Comparison of ENCODE assay signal across 20 cellular contexts in the genomic region with DNA sequence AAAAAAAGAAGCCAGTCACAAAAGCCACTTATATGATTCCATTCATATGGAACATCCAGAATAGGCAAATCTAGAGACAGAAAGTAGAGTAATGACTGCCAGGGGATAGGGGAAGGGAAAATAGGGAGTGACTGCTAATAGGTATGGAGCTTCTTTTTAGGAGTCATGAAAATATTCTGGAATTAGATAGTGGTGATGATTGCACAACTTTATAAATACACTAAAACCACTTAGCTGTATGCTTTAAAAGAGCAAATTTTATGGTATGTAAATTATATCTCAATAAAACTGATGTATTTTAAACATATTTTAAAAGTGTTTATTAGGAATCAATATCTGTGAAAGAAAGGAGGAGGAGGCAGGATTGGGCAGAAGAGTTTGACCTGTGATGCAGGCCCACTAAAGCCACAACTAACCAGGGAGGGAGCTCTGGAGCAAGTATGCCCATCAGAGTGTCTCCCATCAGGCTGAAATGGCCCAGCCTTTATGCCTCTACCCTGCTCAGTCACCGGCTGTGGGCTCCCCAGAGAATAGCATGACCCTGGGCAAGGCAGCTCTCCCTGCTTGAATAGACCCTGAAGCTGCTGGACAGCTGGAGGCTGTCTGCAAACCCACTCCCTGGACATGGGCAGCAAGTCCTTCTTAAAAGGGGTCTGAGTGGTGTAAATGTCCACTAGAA.
DNase-seq lines count a peak whose midpoint lies in the region; ATAC-seq, FAIRE-seq and TF ChIP-seq lines count a peak whose summit lies in the region.
"Had no signal": no experiment of that assay in that cellular context is flagged by ENCODE, and none has a peak within 500 bp of the region (broad histone marks: within the 10 kb centered on the region; RNA-seq: fewer than 3 reads in every experiment).

No MANE protein-coding gene starts in this region.

- no peak overlapping the region for H3K27ac ChIP-seq in BLaER1 treated with 17β-estradiol and CSF1 and Interleukin-3, amounts not matched to agents 10 nM and 100 nM
- H3K27ac ChIP-seq in brain microvascular endothelial cell (no peak overlapping the region), mesendoderm (ENCODE audit: low read depth, low read length) (no peak overlapping the region), pancreas (no peak overlapping the region)
- H3K27ac ChIP-seq: heart right ventricle, right atrium auricular region, tibial nerve had no signal

- no peaks in the 10 kb centered on the region for H4K20me1 ChIP-seq in BLaER1 treated with 17β-estradiol and CSF1 and Interleukin-3, amounts not matched to agents 10 nM and 100 nM

- peak overlapping the region; percentile 84 for H3K4ac ChIP-seq in mesendoderm (ENCODE audit: low read depth, low read length)

- H4K8ac ChIP-seq in mesendoderm (ENCODE audit: low read depth, low read length) = no peak overlapping the region

- H3K18ac ChIP-seq in mesendoderm (ENCODE audit: low read length) = no peak overlapping the region

- no peaks in the 10 kb centered on the region for H3K36me3 ChIP-seq in BLaER1 treated with 17β-estradiol and CSF1 and Interleukin-3, amounts not matched to agents 10 nM and 100 nM
- no peaks in the 10 kb centered on the region for H3K36me3 ChIP-seq in brain microvascular endothelial cell (replicated peaks)
- H3K36me3 ChIP-seq in mesendoderm (ENCODE audit: control insufficient read depth, insufficient read depth, low read length) = no peaks in the 10 kb centered on the region
- H3K36me3 ChIP-seq in pancreas = no peaks in the 10 kb centered on the region
- H3K36me3 ChIP-seq: heart right ventricle, right atrium auricular region, tibial nerve had no signal

- no peaks in the 10 kb centered on the region for H3K79me2 ChIP-seq in mesendoderm (ENCODE audit: control insufficient read depth, insufficient read depth, low read length)

- in situ Hi-C loops in brain microvascular endothelial cell (cut with HindIII; ENCODE audit: low pct_ligation_motif_present, low sequenced_read_pairs) = no loop called here

- H3K79me1 ChIP-seq in mesendoderm (ENCODE audit: low read length) = no peaks in the 10 kb centered on the region

- H4K5ac ChIP-seq in mesendoderm (ENCODE audit: low read length) = no peak overlapping the region

- no peaks in the 10 kb centered on the region for H3K27me3 ChIP-seq in BLaER1 treated with 17β-estradiol and CSF1 and Interleukin-3, amounts not matched to agents 10 nM and 100 nM
- H3K27me3 ChIP-seq in brain microvascular endothelial cell (replicated peaks) = no peaks in the 10 kb centered on the region
- no peaks in the 10 kb centered on the region for H3K27me3 ChIP-seq in mesendoderm (ENCODE audit: insufficient read depth, low read length, poor library complexity)
- H3K27me3 ChIP-seq in pancreas = no peaks in the 10 kb centered on the region
- H3K27me3 ChIP-seq: heart right ventricle, right atrium auricular region, tibial nerve had no signal

- intact Hi-C loops in pancreas (cut with DNase I) = no loop called here

- H3K9me3 ChIP-seq in BLaER1 treated with 17β-estradiol and CSF1 and Interleukin-3, amounts not matched to agents 10 nM and 100 nM (replicated peaks in 1 of 11) = no peaks in the 10 kb centered on the region; a peak in 2 of 22 replicates
- H3K9me3 ChIP-seq in pancreas = no peaks in the 10 kb centered on the region
- H3K9me3 ChIP-seq: heart right ventricle, right atrium auricular region, tibial nerve had no signal

- H3K4me2 ChIP-seq in BLaER1 treated with 17β-estradiol and CSF1 and Interleukin-3, amounts not matched to agents 10 nM and 100 nM = peak overlapping the region; percentile 11 to 58 (median 40); a peak in 18 of 22 replicates
- H3K4me2 ChIP-seq in mesendoderm (ENCODE audit: low read length) = no peak overlapping the region

- no peak overlapping the region for H2BK120ac ChIP-seq in mesendoderm (ENCODE audit: low read depth, low read length)

- DNase-seq in NAMALWA (ENCODE audit: low spot score) (peak; percentile 21), brain microvascular endothelial cell (no peak), mesendoderm (peak; percentile 75), NCI-H1694 (lab: John Stamatoyannopoulos, UW) (no peak), NCI-H187 treated with DMSO at 0.1 percent for 48 hours (lab: John Stamatoyannopoulos, UW) (no peak), pancreas (no peak)
- DNase-seq: activated CD4-positive, alpha-beta T cell treated with anti-CD3 and anti-CD28 coated beads for 4 hours; activated naive CD8-positive, alpha-beta T cell treated with anti-CD3 and anti-CD28 coated beads, Interleukin-2, amount 10 ng/mL, durations not matched to agents 7 days and 5 days; CD4-positive, alpha-beta memory T cell; central memory CD4-positive, alpha-beta T cell; heart right ventricle; naive thymus-derived CD8-positive, alpha-beta T cell; NCI-H1092 treated with DMSO at 0.1 percent for 48 hours; NCI-H226 had no signal

- peak; percentile 45 for TF ChIP-seq CTCF in brain microvascular endothelial cell (IDR thresholded peaks at IDR 0.05; ENCODE audit: low read depth, low read length, missing control alignments)
- no peak for TF ChIP-seq CTCF in pancreas (IDR thresholded peaks at IDR 0.05)

- WGBS in mesendoderm (ENCODE audit: extremely low coverage, insufficient coverage, low lambda C conversion rate) = no CpG with 5 or more reads among the region's 1 CpG
- WGBS in pancreas, 2 donors = 39 to 50% methylated on average over 1 of the region's 1 CpG

- H2BK15ac ChIP-seq in mesendoderm (replicated peaks; ENCODE audit: low read depth) = no peak overlapping the region

- no peak overlapping the region for H2BK5ac ChIP-seq in mesendoderm (ENCODE audit: low read length)

- ATAC-seq in esophagus mucosa (no peak), pancreas (no peak)
- ATAC-seq: heart right ventricle; left lobe of liver; naive thymus-derived CD8-positive, alpha-beta T cell had no signal

- H3K23ac ChIP-seq in mesendoderm (ENCODE audit: low read length) = no peak overlapping the region

- peaks cover 14 to 54% (median 25%) of the 10 kb centered on the region in 10 experiments; a peak in 19 of 20 replicates for H3K4me1 ChIP-seq in BLaER1 treated with 17β-estradiol and CSF1 and Interleukin-3, amounts not matched to agents 10 nM and 100 nM
- H3K4me1 ChIP-seq in mesendoderm (ENCODE audit: control insufficient read depth, low read depth, low read length) (no peaks in the 10 kb centered on the region), pancreas (no peaks in the 10 kb centered on the region)
- H3K4me1 ChIP-seq: right atrium auricular region, tibial nerve had no signal

- no peak overlapping the region for H3K9ac ChIP-seq in BLaER1 treated with 17β-estradiol and CSF1 and Interleukin-3, amounts not matched to agents 10 nM and 100 nM
- no peak overlapping the region for H3K9ac ChIP-seq in mesendoderm (ENCODE audit: low read length)

- no peak overlapping the region for H3K4me3 ChIP-seq in BLaER1 treated with 17β-estradiol and CSF1 and Interleukin-3, amounts not matched to agents 10 nM and 100 nM
- H3K4me3 ChIP-seq in brain microvascular endothelial cell (ENCODE audit: low read depth, low read length) (no peak overlapping the region), mesendoderm (ENCODE audit: low read length) (no peak overlapping the region), pancreas (no peak overlapping the region)
- H3K4me3 ChIP-seq: heart right ventricle, right atrium auricular region, tibial nerve had no signal

- no peak overlapping the region for H3K56ac ChIP-seq in mesendoderm (ENCODE audit: low read length)

- FAIRE-seq in pancreas (lab: Jason Lieb, UNC) = no peak
- FAIRE-seq: GM12892 had no signal

- H2AK5ac ChIP-seq in mesendoderm (ENCODE audit: low read length) = no peak overlapping the region

Comparison
In these comparisons a context has a peak if more than half of its experiments do, and no peak if none do; other contexts are left out.
1. DNase-seq: peak in NAMALWA (single experiment) and mesendoderm (single experiment); none in brain microvascular endothelial cell (single experiment), NCI-H1694 (single experiment), NCI-H187 treated with DMSO at 0.1 percent for 48 hours (single experiment) and pancreas (0 of 6).